In the genomic region with DNA sequence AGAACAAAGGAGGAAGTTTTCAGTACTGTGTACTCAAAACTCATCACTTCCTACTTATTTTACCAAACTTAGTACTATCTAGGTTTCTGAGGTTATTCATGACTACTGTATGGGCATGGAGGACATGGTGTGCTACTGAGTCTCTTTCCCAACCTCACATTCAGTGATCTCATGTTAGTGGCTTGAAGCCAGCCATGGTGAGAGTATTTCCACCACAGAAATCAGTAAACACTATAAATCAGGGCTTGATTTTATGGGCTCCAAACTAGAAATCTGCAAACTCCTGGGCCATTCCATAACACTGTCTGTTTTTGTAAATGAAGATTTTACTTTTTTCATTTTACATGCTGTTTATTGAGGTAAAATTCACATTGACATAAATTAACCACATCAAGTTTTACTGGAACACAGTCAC, we compare ENCODE assay signal across 9 cellular contexts. TPM values are rescaled to one million over a fixed set of nuclear protein-coding genes. Genes with fewer than 3 reads are reported as not detected.
DNase-seq lines count a peak whose midpoint lies in the region; ATAC-seq and TF ChIP-seq lines count a peak whose summit lies in the region.
"Had no signal": no experiment of that assay in that cellular context is flagged by ENCODE, and none has a peak within 500 bp of the region (broad histone marks: within the 10 kb centered on the region; RNA-seq: fewer than 3 reads in every experiment).

No MANE protein-coding gene starts in this region.

- H4K5ac ChIP-seq in H9 (ENCODE audit: insufficient read length, low read depth, low read length), result no peak overlapping the region

- no peak overlapping the region for H3K4me2 ChIP-seq in H9 (ENCODE audit: insufficient read depth, insufficient read length, low read length)

- no peak overlapping the region for H2BK5ac ChIP-seq in H9 (ENCODE audit: insufficient read length, low read length)

- no peak overlapping the region for H3K56ac ChIP-seq in H9 (ENCODE audit: insufficient read length, low read depth, low read length)

- no peaks in the 10 kb centered on the region for H3K36me3 ChIP-seq in ACC112 (ENCODE audit: insufficient read depth, low read length)
- peaks cover 6% of the 10 kb centered on the region for H3K36me3 ChIP-seq in MG63

- H2AK5ac ChIP-seq in H9 (ENCODE audit: insufficient read length, low read length), result no peak overlapping the region

- no peak overlapping the region for H2BK15ac ChIP-seq in H9 (ENCODE audit: low read depth, low read length)

- H3K18ac ChIP-seq in H9 (ENCODE audit: insufficient read length, low read depth, low read length), result no peak overlapping the region

- H3K36me3 Mint-ChIP-seq in mesothelial cell of epicardium (no peaks in the 10 kb centered on the region), H9 (ENCODE audit: insufficient read depth in 1 of 3, low read depth in 3 of 3) (no peaks in the 10 kb centered on the region)

- peaks cover 82% of the 10 kb centered on the region for H3K79me2 ChIP-seq in ACC112 (ENCODE audit: control insufficient read depth, insufficient read depth, low read length, unreplicated experiment)
- H3K79me2 ChIP-seq in H9 (ENCODE audit: insufficient read depth, low read length), result peaks cover 13% of the 10 kb centered on the region; the same call in 1 of the 2 replicates

- H3K9ac ChIP-seq in H9 (ENCODE audit: extremely low read depth, insufficient read length, low read length), result no peak overlapping the region

- H3K27me3 ChIP-seq in ACC112 (ENCODE audit: insufficient read depth, low read length) (no peaks in the 10 kb centered on the region), MG63 (no peaks in the 10 kb centered on the region), H9 (ENCODE audit: insufficient read depth, low read length) (no peaks in the 10 kb centered on the region)

- H3K79me1 ChIP-seq in H9 (ENCODE audit: insufficient read depth, low read depth, low read length, poor library complexity, severe bottlenecking), result peaks cover 11% of the 10 kb centered on the region

- H2BK20ac ChIP-seq in H9 (ENCODE audit: low read depth, low read length, poor library complexity, severe bottlenecking), result no peak overlapping the region

- peaks cover 43% of the 10 kb centered on the region for H3K4me1 ChIP-seq in ACC112 (ENCODE audit: control insufficient read depth, insufficient read depth, low read length, unreplicated experiment)
- no peaks in the 10 kb centered on the region for H3K4me1 ChIP-seq in H9 (ENCODE audit: insufficient read depth, low read length)

- H3K14ac ChIP-seq in H9 (ENCODE audit: insufficient read depth, low read length), result no peak overlapping the region

- H2AFZ ChIP-seq in ACC112 (ENCODE audit: low read length, unreplicated experiment) (no peak overlapping the region), H9 (ENCODE audit: low read length) (no peak overlapping the region)

- H3K4me1 Mint-ChIP-seq in mesothelial cell of epicardium, result peaks cover 14% of the 10 kb centered on the region
- peaks cover 0 to 6% of the 10 kb centered on the region in 2 experiments; a peak in 2 of 4 replicates for H3K4me1 Mint-ChIP-seq in H9

- no peak overlapping the region for H3K4me3 Mint-ChIP-seq in mesothelial cell of epicardium
- no peak overlapping the region for H3K4me3 Mint-ChIP-seq in H9
- H3K4me3 Mint-ChIP-seq: stimulated activated naive CD8-positive, alpha-beta T cell treated with anti-CD3 and anti-CD28 coated beads, Interleukin-15, Interleukin-2, amounts not matched to agents 100 ng/mL and 50 ng/mL, for 24 hours had no signal

- no peak overlapping the region for H3K4me3 ChIP-seq in ACC112 (ENCODE audit: low read depth, low read length)
- H3K4me3 ChIP-seq in MG63, result no peak overlapping the region

- H2BK120ac ChIP-seq in H9 (ENCODE audit: low read depth, low read length, poor library complexity, severe bottlenecking), result no peak overlapping the region

- H3K23ac ChIP-seq in H9 (ENCODE audit: insufficient read length, low read depth, low read length), result no peak overlapping the region

- H2BK12ac ChIP-seq in H9 (ENCODE audit: insufficient read length, low read depth, low read length), result no peak overlapping the region

- no peak overlapping the region for H4K91ac ChIP-seq in H9 (ENCODE audit: insufficient read length, low read depth, low read length)

- H3K27ac Mint-ChIP-seq in mesothelial cell of epicardium (peak overlapping the region; percentile 75), H9 (peak overlapping the region in 1 of 3 experiments; percentile 90; a peak in 1 of 7 replicates)
- H3K27ac Mint-ChIP-seq: stimulated activated naive CD8-positive, alpha-beta T cell treated with anti-CD3 and anti-CD28 coated beads, Interleukin-15, Interleukin-2, amounts not matched to agents 100 ng/mL and 50 ng/mL, for 24 hours had no signal

- no peak for ATAC-seq in HG03457 (IDR thresholded peaks at IDR 0.05; ENCODE audit: unreplicated experiment)

- TF ChIP-seq CTCF in mesothelial cell of epicardium (IDR thresholded peaks at IDR 0.05; ENCODE audit: unreplicated experiment) (no peak), H9 (conservative IDR thresholded peaks at IDR 0.05) (no peak)

- no peak overlapping the region for H3K4ac ChIP-seq in H9 (ENCODE audit: low read depth, low read length)

- no peak overlapping the region for H4K8ac ChIP-seq in H9 (replicated peaks; ENCODE audit: insufficient read length, low read depth, low read length)

- H3K9me3 Mint-ChIP-seq in mesothelial cell of epicardium (no peaks in the 10 kb centered on the region), H9 (no peaks in the 10 kb centered on the region)
- H3K9me3 Mint-ChIP-seq: stimulated activated naive CD8-positive, alpha-beta T cell treated with anti-CD3 and anti-CD28 coated beads, Interleukin-15, Interleukin-2, amounts not matched to agents 100 ng/mL and 50 ng/mL, for 24 hours had no signal

- H3K27me3 Mint-ChIP-seq in mesothelial cell of epicardium (ENCODE audit: low read depth), result no peaks in the 10 kb centered on the region
- H3K27me3 Mint-ChIP-seq in H9 (ENCODE audit: low read depth), result no peaks in the 10 kb centered on the region
- H3K27me3 Mint-ChIP-seq: stimulated activated naive CD8-positive, alpha-beta T cell treated with anti-CD3 and anti-CD28 coated beads, Interleukin-15, Interleukin-2, amounts not matched to agents 100 ng/mL and 50 ng/mL, for 24 hours had no signal

- no peaks in the 10 kb centered on the region for H3K9me3 ChIP-seq in MG63
- H3K9me3 ChIP-seq in H9 (ENCODE audit: control insufficient read depth, low read depth, low read length), result no peaks in the 10 kb centered on the region

- H4K20me1 ChIP-seq in H9 (ENCODE audit: control insufficient read depth, insufficient read depth, insufficient read length), result no peaks in the 10 kb centered on the region

- no peaks in the 10 kb centered on the region for H3K23me2 ChIP-seq in H9 (ENCODE audit: insufficient read length, low read depth, low read length, poor library complexity, severe bottlenecking)

- H3T11ph ChIP-seq in H9 (ENCODE audit: low read length), result no peak overlapping the region

- DNase-seq in MG63 (peak; percentile 65), cerebellar cortex (ENCODE audit: low spot score) (peak; percentile 40), mesothelial cell of epicardium (ENCODE audit: low spot score in 2 of 2, unreplicated experiment in 2 of 2) (no peak), NCI-H774 (lab: John Stamatoyannopoulos, UW) (no peak), H9 (no peak), DMS79 (lab: John Stamatoyannopoulos, UW) (no peak)

- H3K27ac ChIP-seq in ACC112 (ENCODE audit: low read depth, low read length) (peak overlapping the region; percentile 63), H9 (ENCODE audit: insufficient read length, low read depth, low read length) (no peak overlapping the region)

RNA-seq across cellular contexts. Expression of gene MED26, which starts 19.7 kb away (rescaled TPM):
- total RNA-seq in MG63 (2014; rRNA removed; shearing (Covaris generic); ENCODE audit: low replicate concordance), result 10.5 and 10.9 TPM in 2 replicates
- total RNA-seq in mesothelial cell of epicardium (13.3 to 15.5 TPM (median 14.0 TPM) in 3 replicates), H9 (2021) (11.4 and 13.0 TPM in 2 replicates)

RNA-seq across cellular contexts. Expression of gene SLC35E1, which starts 36.1 kb away (rescaled TPM):
- total RNA-seq in MG63 (2014; rRNA removed; shearing (Covaris generic); ENCODE audit: low replicate concordance), result 28.0 and 30.5 TPM in 2 replicates
- 39.7 to 45.4 TPM (median 42.1 TPM) in 3 replicates for total RNA-seq in mesothelial cell of epicardium
- total RNA-seq in H9 (2021), result 34.0 and 35.8 TPM in 2 replicates

RNA-seq across cellular contexts. Expression of gene SMIM7, which starts 51.6 kb away (rescaled TPM):
- 89.0 and 111 TPM in 2 replicates for total RNA-seq in MG63 (2014; rRNA removed; shearing (Covaris generic); ENCODE audit: low replicate concordance)
- total RNA-seq in mesothelial cell of epicardium (74.8 to 80.9 TPM (median 80.2 TPM) in 3 replicates), H9 (2021) (74.2 and 77.6 TPM in 2 replicates)

RNA-seq across cellular contexts. Expression of gene TMEM38A, which starts 52.6 kb away (rescaled TPM):
- total RNA-seq in MG63 (2014; rRNA removed; shearing (Covaris generic); ENCODE audit: low replicate concordance), result 0.59 and 1.8 TPM in 2 replicates
- total RNA-seq in mesothelial cell of epicardium, result 5.7 to 7.8 TPM (median 5.9 TPM) in 3 replicates
- 7.4 and 8.3 TPM in 2 replicates for total RNA-seq in H9 (2021)

Comparison
In these comparisons a context has a peak if more than half of its experiments do, and no peak if none do; other contexts are left out.
1. DNase-seq: peak in MG63 (single experiment) and cerebellar cortex (single experiment); none in mesothelial cell of epicardium (0 of 2), NCI-H774 (single experiment), H9 (single experiment) and DMS79 (single experiment).